26 cellular contexts compared by ENCODE assay signal in the genomic region with DNA sequence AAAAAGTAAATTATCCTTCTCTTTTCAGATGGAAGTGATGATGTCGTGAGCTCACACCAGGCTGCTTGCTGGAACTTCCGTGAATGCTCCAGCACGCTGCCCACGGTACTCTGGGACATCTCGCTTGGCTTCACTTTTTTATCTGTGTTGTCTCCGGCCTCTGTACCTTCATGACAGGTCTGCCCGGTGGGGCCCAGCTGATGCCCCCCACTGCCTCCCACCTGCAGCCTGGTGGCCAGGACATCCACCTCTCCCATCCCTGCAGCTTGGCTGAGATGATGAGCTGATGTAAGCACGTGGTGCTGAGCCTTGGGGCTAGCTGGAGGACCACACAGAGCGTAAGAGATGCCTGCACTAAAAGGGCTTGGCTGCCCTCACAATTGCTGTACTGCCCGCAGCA. TPM values are rescaled to one million over a fixed set of nuclear protein-coding genes. Genes with fewer than 3 reads are reported as not detected.
"Had no signal": no experiment of that assay in that cellular context is flagged by ENCODE, and none has a peak within 500 bp of the region (broad histone marks: within the 10 kb centered on the region; RNA-seq: fewer than 3 reads in every experiment).

No MANE protein-coding gene starts in this region.

- H3K4me3 Mint-ChIP-seq: activated CD4-positive, alpha-beta memory T cell treated with anti-CD3 and anti-CD28 coated beads for 36 hours; activated CD4-positive, alpha-beta T cell treated with anti-CD3 and anti-CD28 coated beads, Interleukin-2, amount 10 ng/mL, durations not matched to agents 7 days and 5 days; activated naive CD4-positive, alpha-beta T cell treated with anti-CD3 and anti-CD28 coated beads, Interleukin-2, amount 10 ng/mL, durations not matched to agents 7 days and 5 days; activated naive CD8-positive, alpha-beta T cell treated with anti-CD3 and anti-CD28 coated beads for 36 hours; activated T-cell treated with anti-CD3 and anti-CD28 coated beads, Interleukin-2, amount 50 U/mL, for 72 hours; T-cell had no signal

- H3K27me3 Mint-ChIP-seq: activated CD4-positive, alpha-beta memory T cell treated with anti-CD3 and anti-CD28 coated beads for 36 hours; activated CD4-positive, alpha-beta T cell treated with anti-CD3 and anti-CD28 coated beads, Interleukin-2, amount 10 ng/mL, durations not matched to agents 7 days and 5 days; activated naive CD8-positive, alpha-beta T cell treated with anti-CD3 and anti-CD28 coated beads for 36 hours had no signal

- H3K9me3 Mint-ChIP-seq: activated CD4-positive, alpha-beta memory T cell treated with anti-CD3 and anti-CD28 coated beads for 36 hours; activated CD4-positive, alpha-beta T cell treated with anti-CD3 and anti-CD28 coated beads, Interleukin-2, amount 10 ng/mL, durations not matched to agents 7 days and 5 days; activated naive CD4-positive, alpha-beta T cell treated with anti-CD3 and anti-CD28 coated beads, Interleukin-2, amount 10 ng/mL, durations not matched to agents 7 days and 5 days; activated naive CD8-positive, alpha-beta T cell treated with anti-CD3 and anti-CD28 coated beads for 36 hours; activated T-cell treated with anti-CD3 and anti-CD28 coated beads, Interleukin-2, amount 50 U/mL, for 72 hours; activated T-helper 2 cell treated with anti-CD3 and anti-CD28 coated beads, Interferon-gamma antibody, Interleukin-2, Interleukin-4, amounts not matched to agents 10 μg/mL and 5 μg/mL and 100 μg/mL, durations not matched to agents 14 hours and 24 hours and 36 hours; T-cell had no signal

- H3K4me1 Mint-ChIP-seq: activated naive CD4-positive, alpha-beta T cell treated with anti-CD3 and anti-CD28 coated beads, Interleukin-2, amount 10 ng/mL, durations not matched to agents 7 days and 5 days had no signal

- ATAC-seq: activated T-cell treated with anti-CD3 and anti-CD28 coated beads, Interleukin-2, amount 50 U/mL, for 72 hours; Panc1; Right ventricle myocardium inferior; T-cell had no signal

- H3K36me3 ChIP-seq: adrenal gland had no signal

- H3K36me3 Mint-ChIP-seq: activated CD4-positive, alpha-beta memory T cell treated with anti-CD3 and anti-CD28 coated beads for 36 hours; activated naive CD4-positive, alpha-beta T cell treated with anti-CD3 and anti-CD28 coated beads, Interleukin-2, amount 10 ng/mL, durations not matched to agents 7 days and 5 days; activated naive CD8-positive, alpha-beta T cell treated with anti-CD3 and anti-CD28 coated beads for 36 hours; T-cell had no signal

- H3K4me3 ChIP-seq: adrenal gland, SK-N-MC had no signal

- H3K4me1 ChIP-seq: adrenal gland had no signal

- DNase-seq: activated CD4-positive, alpha-beta memory T cell treated with anti-CD3 and anti-CD28 coated beads for 36 hours; activated CD4-positive, alpha-beta T cell treated with anti-CD3 and anti-CD28 coated beads, Interleukin-2, amount 10 ng/mL, durations not matched to agents 7 days and 5 days; activated CD4-positive, CD25-positive, alpha-beta regulatory T cell; activated gamma-delta T cell treated with Interleukin-2 at 50 U/mL for 16 hours; activated naive CD4-positive, alpha-beta T cell treated with anti-CD3 and anti-CD28 coated beads, Interleukin-2, amount 10 ng/mL, durations not matched to agents 7 days and 5 days; activated naive CD8-positive, alpha-beta T cell treated with anti-CD3 and anti-CD28 coated beads for 36 hours; activated T-cell treated with anti-CD3 and anti-CD28 coated beads, Interleukin-2, amount 50 U/mL, for 72 hours; anterior cingulate cortex; NCI-H1105; NCI-H1436; NCI-H1694 treated with DMSO at 0.1 percent for 48 hours; NCI-H2029 treated with DMSO at 0.1 percent for 48 hours; NCI-H510A treated with DMSO at 0.1 percent for 48 hours; NCI-H69; NK-92 treated with Interleukin-12 subunit alpha and Interleukin-12 subunit beta, amount 100 ng/mL, for 24 hours; RPMI8226; T-cell; T1000 had no signal

- H3K27me3 ChIP-seq: adrenal gland had no signal

- H3K27ac ChIP-seq: adrenal gland, KMS-11, SK-N-MC had no signal

- H3K27ac Mint-ChIP-seq: activated CD4-positive, alpha-beta memory T cell treated with anti-CD3 and anti-CD28 coated beads for 36 hours; activated CD4-positive, alpha-beta T cell treated with anti-CD3 and anti-CD28 coated beads, Interleukin-2, amount 10 ng/mL, durations not matched to agents 7 days and 5 days; activated naive CD4-positive, alpha-beta T cell treated with anti-CD3 and anti-CD28 coated beads, Interleukin-2, amount 10 ng/mL, durations not matched to agents 7 days and 5 days; activated naive CD8-positive, alpha-beta T cell treated with anti-CD3 and anti-CD28 coated beads for 36 hours; activated T-cell treated with anti-CD3 and anti-CD28 coated beads, Interleukin-2, amount 50 U/mL, for 72 hours; activated T-helper 2 cell treated with anti-CD3 and anti-CD28 coated beads, Interferon-gamma antibody, Interleukin-2, Interleukin-4, amounts not matched to agents 10 μg/mL and 5 μg/mL and 100 μg/mL, durations not matched to agents 14 hours and 24 hours and 36 hours; T-cell had no signal

- H3K9me3 ChIP-seq: adrenal gland had no signal

RNA-seq across cellular contexts. Expression of gene HELT, which starts 59.0 kb away (rescaled TPM):
- total RNA-seq: activated CD4-positive, alpha-beta memory T cell treated with anti-CD3 and anti-CD28 coated beads for 36 hours; activated CD4-positive, alpha-beta T cell treated with anti-CD3 and anti-CD28 coated beads, Interleukin-2, amount 10 ng/mL, durations not matched to agents 7 days and 5 days; activated CD8-positive, alpha-beta memory T cell treated with anti-CD3 and anti-CD28 coated beads for 36 hours; activated naive CD8-positive, alpha-beta T cell treated with anti-CD3 and anti-CD28 coated beads for 36 hours; activated T-cell treated with anti-CD3 and anti-CD28 coated beads, Interleukin-2, amount 50 U/mL, for 72 hours; activated T-helper 2 cell treated with anti-CD3 and anti-CD28 coated beads, Interferon-gamma antibody, Interleukin-2, Interleukin-4, amounts not matched to agents 10 μg/mL and 5 μg/mL and 100 μg/mL, durations not matched to agents 14 hours and 24 hours and 36 hours; adrenal gland; MCF 10A; Right ventricle myocardium inferior; T-cell had no signal
